In the genomic region with DNA sequence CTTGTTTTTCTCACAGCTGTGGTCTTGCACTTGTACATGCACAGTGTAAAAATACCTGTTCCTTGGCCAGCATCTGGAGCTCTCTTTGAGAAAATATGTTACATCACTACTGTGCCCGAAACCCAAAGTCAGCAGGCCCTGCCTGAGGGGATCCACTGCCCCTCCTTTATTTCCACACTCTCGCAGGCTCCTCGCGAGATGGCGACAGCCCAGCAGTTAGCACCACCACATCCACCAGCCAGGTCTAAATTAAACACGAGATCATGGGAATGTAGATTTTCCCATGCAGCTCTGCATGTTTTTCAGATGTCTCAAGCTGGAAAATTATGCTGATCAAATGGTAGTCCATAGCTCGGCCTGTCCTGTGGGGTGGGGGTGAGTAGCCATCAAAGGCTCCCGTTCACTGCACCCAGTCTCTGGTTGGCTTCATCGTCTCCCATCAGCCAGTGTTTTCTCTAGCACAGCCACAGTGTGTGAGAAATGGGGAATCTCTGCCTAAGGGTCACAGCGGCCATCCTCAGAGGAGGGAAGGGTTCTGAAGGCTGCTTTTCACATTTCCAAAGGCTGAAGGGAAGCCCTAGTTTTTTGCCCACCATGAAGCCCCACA, we compare ENCODE assay signal across 20 cellular contexts. TPM values are rescaled to one million over a fixed set of nuclear protein-coding genes. Genes with fewer than 3 reads are reported as not detected.
DNase-seq lines count a peak whose midpoint lies in the region; ATAC-seq, FAIRE-seq and TF ChIP-seq lines count a peak whose summit lies in the region.
"Had no signal": no experiment of that assay in that cellular context is flagged by ENCODE, and none has a peak within 500 bp of the region (broad histone marks: within the 10 kb centered on the region; RNA-seq: fewer than 3 reads in every experiment).

No MANE protein-coding gene starts in this region.

- peaks cover 0 to 10% (median 0%) of the 10 kb centered on the region in 9 donors for H3K36me3 ChIP-seq in heart right ventricle
- peaks cover 0 to 8% (median 2%) of the 10 kb centered on the region in 4 donors for H3K36me3 ChIP-seq in sigmoid colon

- H3K4me1 ChIP-seq in heart right ventricle (peaks cover 34 to 85% (median 70%) of the 10 kb centered on the region in 9 donors), sigmoid colon (peaks cover 0 to 57% (median 52%) of the 10 kb centered on the region in 4 donors)

- TF ChIP-seq EP300 in sigmoid colon (IDR thresholded peaks at IDR 0.05), result no peak

- peak in 6 of 8 donors; percentile 4 to 47 (median 18) for ATAC-seq in heart right ventricle
- ATAC-seq in HG03469 (IDR thresholded peaks at IDR 0.05; ENCODE audit: unreplicated experiment), result no peak
- ATAC-seq: activated T-helper 17 cell treated with anti-CD3 and anti-CD28 coated beads, Interleukin-2, amount 50 U/mL, for 72 hours; natural killer cell treated with Interleukin-12 subunit alpha and Interleukin-12 subunit beta and Interleukin-15 and Interleukin-18, amount 100 ng/mL, for 72 hours had no signal

- DNase-seq in GM12891 (ENCODE audit: insufficient read length, low spot score), result no peak
- DNase-seq in chondrocyte (ENCODE audit: low spot score), result no peak
- no peak for DNase-seq in heart right ventricle
- peak; percentile 71 for DNase-seq in sigmoid colon
- DNase-seq in HuH-7.5 (ENCODE audit: low spot score), result no peak
- no peak for DNase-seq in NOMO-1 treated with dmso at 0.1 percent for 144 hours (lab: John Stamatoyannopoulos, UW; ENCODE audit: unreplicated experiment)
- DNase-seq in GDM1 (lab: John Stamatoyannopoulos, UW), result no peak
- DNase-seq: activated CD8-positive, alpha-beta memory T cell treated with anti-CD3 and anti-CD28 coated beads for 24 hours; cortex of kidney; mesendoderm; NCI-H2029; NCI-H524 treated with DMSO at 0.1 percent for 48 hours; retina had no signal

- H3K36me3 Mint-ChIP-seq in chondrocyte (ENCODE audit: low read depth), result peaks cover 2% of the 10 kb centered on the region
- H3K36me3 Mint-ChIP-seq: natural killer cell treated with Interleukin-12 subunit alpha and Interleukin-12 subunit beta and Interleukin-15 and Interleukin-18, amount 100 ng/mL, for 72 hours had no signal

- FAIRE-seq in GM12891 (lab: Jason Lieb, UNC), result peak; percentile 9
- FAIRE-seq: keratinocyte had no signal

- H3K4me3 ChIP-seq in heart right ventricle, result no peak overlapping the region
- H3K4me3 ChIP-seq in sigmoid colon, result no peak overlapping the region
- H3K4me3 ChIP-seq: SJSA1 had no signal

- no peaks in the 10 kb centered on the region for H3K27me3 Mint-ChIP-seq in chondrocyte (ENCODE audit: low read depth)

- TF ChIP-seq POLR2A in GM12891 (IDR thresholded peaks at IDR 0.05; ENCODE audit: low read depth, low read length) (no peak), sigmoid colon (IDR thresholded peaks at IDR 0.05) (no peak)

- intact Hi-C loops in heart right ventricle (cut with DNase I), result no loop called here
- intact Hi-C loops in sigmoid colon (cut with DNase I), result no loop called here

- TF ChIP-seq CTCF in chondrocyte (IDR thresholded peaks at IDR 0.05) (no peak), heart right ventricle (IDR thresholded peaks at IDR 0.05) (no peak), sigmoid colon (IDR thresholded peaks at IDR 0.05) (no peak)

- peak overlapping the region; percentile 16 to 80 (median 74) for H3K27ac ChIP-seq in heart right ventricle
- H3K27ac ChIP-seq in sigmoid colon, result peak overlapping the region in 2 of 4 donors; percentile 15 to 49
- H3K27ac ChIP-seq: SJSA1 had no signal

- peaks cover 0 to 3% (median 0%) of the 10 kb centered on the region in 7 donors for H3K27me3 ChIP-seq in heart right ventricle
- no peaks in the 10 kb centered on the region for H3K27me3 ChIP-seq in sigmoid colon
- H3K27me3 ChIP-seq: SJSA1 had no signal

- WGBS in heart right ventricle, 2 donors, result 51 to 56% methylated on average over 10 of the region's 10 CpGs
- WGBS in sigmoid colon, 2 donors, result 88 to 93% methylated on average over 10 of the region's 10 CpGs

- peak overlapping the region; percentile 89 for H3K27ac Mint-ChIP-seq in chondrocyte (ENCODE audit: unreplicated experiment)
- H3K27ac Mint-ChIP-seq: activated T-helper 17 cell treated with anti-CD3 and anti-CD28 coated beads, Interleukin-2, amount 50 U/mL, for 72 hours; natural killer cell treated with Interleukin-12 subunit alpha and Interleukin-12 subunit beta and Interleukin-15 and Interleukin-18, amount 100 ng/mL, for 72 hours; stimulated activated naive CD8-positive, alpha-beta T cell treated with anti-CD3 and anti-CD28 coated beads, Interleukin-15, Interleukin-2, amounts not matched to agents 100 ng/mL and 50 ng/mL, for 24 hours had no signal

- no peaks in the 10 kb centered on the region for H3K9me3 Mint-ChIP-seq in chondrocyte (ENCODE audit: low read depth)
- H3K9me3 Mint-ChIP-seq: activated T-helper 17 cell treated with anti-CD3 and anti-CD28 coated beads, Interleukin-2, amount 50 U/mL, for 72 hours; IgD-negative memory B cell; natural killer cell treated with Interleukin-12 subunit alpha and Interleukin-12 subunit beta and Interleukin-15 and Interleukin-18, amount 100 ng/mL, for 72 hours; stimulated activated naive CD8-positive, alpha-beta T cell treated with anti-CD3 and anti-CD28 coated beads, Interleukin-15, Interleukin-2, amounts not matched to agents 100 ng/mL and 50 ng/mL, for 24 hours had no signal

- peaks cover 67% of the 10 kb centered on the region for H3K4me1 Mint-ChIP-seq in chondrocyte (ENCODE audit: low read depth)

- H3K9me3 ChIP-seq in heart right ventricle (no peaks in the 10 kb centered on the region), sigmoid colon (no peaks in the 10 kb centered on the region)
- H3K9me3 ChIP-seq: SJSA1 had no signal

- no peak overlapping the region for H3K4me3 Mint-ChIP-seq in chondrocyte (ENCODE audit: unreplicated experiment)
- H3K4me3 Mint-ChIP-seq: activated T-helper 17 cell treated with anti-CD3 and anti-CD28 coated beads, Interleukin-2, amount 50 U/mL, for 72 hours; natural killer cell treated with Interleukin-12 subunit alpha and Interleukin-12 subunit beta and Interleukin-15 and Interleukin-18, amount 100 ng/mL, for 72 hours; stimulated activated naive CD8-positive, alpha-beta T cell treated with anti-CD3 and anti-CD28 coated beads, Interleukin-15, Interleukin-2, amounts not matched to agents 100 ng/mL and 50 ng/mL, for 24 hours had no signal

TF ChIP-seq in GM12891, 5 proteins besides CTCF, POLR2A, EP300 and RAD21:
- TF ChIP-seq TAF1 (IDR thresholded peaks at IDR 0.05; ENCODE audit: low read depth, low read length) (no peak), SPI1 (IDR thresholded peaks at IDR 0.05; ENCODE audit: low read depth, low read length) (no peak), POU2F2 (IDR thresholded peaks at IDR 0.05; ENCODE audit: low read depth, low read length) (no peak), POLR2AphosphoS5 (IDR thresholded peaks at IDR 0.05; ENCODE audit: low read depth, low read length) (no peak), PAX5 (IDR thresholded peaks at IDR 0.05; ENCODE audit: insufficient read depth, low read length, severe bottlenecking) (no peak)

RNA-seq across cellular contexts. Expression of a gene that starts 34.7 kb away (rescaled TPM):
- 5.9 TPM for polyA plus RNA-seq in GM12891 (2012; ENCODE audit: low read depth, missing spikeins)
- total RNA-seq in chondrocyte, result 29.0 to 39.7 TPM (median 37.8 TPM) in 3 replicates
- 10 to 100 TPM; 42.7 to 83.1 (median 58.8) TPM for total RNA-seq in heart right ventricle
- polyA plus RNA-seq in heart right ventricle, result 10 to 100 TPM; 20.0 to 27.9 TPM
- 10 to 100 TPM; 31.7 to 55.4 (median 47.6) TPM for total RNA-seq in sigmoid colon
- 10 to 100 TPM; 12.0 to 22.1 (median 15.3) TPM for polyA plus RNA-seq in sigmoid colon
